Comparison of ENCODE assay signal across 14 cellular contexts in the genomic region with DNA sequence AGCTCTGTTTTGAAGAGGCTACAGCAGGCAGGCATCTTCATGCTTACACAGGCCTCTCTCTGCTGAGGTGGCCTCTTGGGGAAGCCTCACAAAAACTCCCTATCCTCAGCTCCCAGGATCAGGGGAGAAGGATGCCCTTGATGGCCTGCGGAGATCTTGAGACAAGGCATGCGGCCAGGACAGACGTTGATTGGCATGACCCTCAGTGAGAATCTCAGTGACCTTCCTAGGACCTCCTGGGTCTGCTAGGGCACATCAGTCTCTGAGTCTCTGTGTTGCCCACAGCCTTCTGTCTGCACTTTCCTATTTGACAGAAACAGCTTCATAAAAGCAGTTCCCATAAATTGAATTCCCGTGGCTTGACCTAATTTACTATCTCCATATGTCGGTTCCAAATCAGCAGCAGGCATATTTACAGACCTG.
"Had no signal": no experiment of that assay in that cellular context is flagged by ENCODE, and none has a peak within 500 bp of the region (broad histone marks: within the 10 kb centered on the region; RNA-seq: fewer than 3 reads in every experiment).

No MANE protein-coding gene starts in this region.

- H3K27ac ChIP-seq: dorsolateral prefrontal cortex, foreskin keratinocyte had no signal

- H3K4me1 ChIP-seq: foreskin keratinocyte had no signal

- DNase-seq: activated CD8-positive, alpha-beta memory T cell treated with anti-CD3 and anti-CD28 coated beads, Interleukin-2, amount 50 U/mL, for 4 hours; activated CD8-positive, alpha-beta T cell treated with anti-CD3 and anti-CD28 coated beads for 36 hours; activated naive CD8-positive, alpha-beta T cell treated with anti-CD3 and anti-CD28 coated beads, Interleukin-2, amount 10 ng/mL, durations not matched to agents 7 days and 5 days; activated T-cell treated with anti-CD3 and anti-CD28 coated beads, Interleukin-2, amount 50 U/mL, for 72 hours; anterior cingulate cortex; foreskin keratinocyte; head of caudate nucleus; right cardiac atrium; stimulated activated CD4-positive, alpha-beta T cell treated with anti-CD3 and anti-CD28 coated beads, Interleukin-1b, Interleukin-23, amount 100 ng/mL, for 48 hours; stimulated activated naive B cell treated with anti-CD40 and anti-IgM and Interleukin-4, amounts not matched to agents 10 μg/mL and 1 μg/mL and 100 μg/mL, for 72 hours; substantia nigra; T-helper 9 cell; trophoblast cell had no signal

- H3K4me3 ChIP-seq: dorsolateral prefrontal cortex had no signal

- H3K27me3 ChIP-seq: dorsolateral prefrontal cortex, foreskin keratinocyte had no signal

- ATAC-seq: activated CD8-positive, alpha-beta T cell treated with anti-CD3 and anti-CD28 coated beads for 36 hours; activated T-cell treated with anti-CD3 and anti-CD28 coated beads, Interleukin-2, amount 50 U/mL, for 72 hours; foreskin keratinocyte; right cardiac atrium; stimulated activated naive B cell treated with anti-CD40 and anti-IgM and Interleukin-4, amounts not matched to agents 10 μg/mL and 1 μg/mL and 100 μg/mL, for 72 hours had no signal
